12 cellular contexts compared by ENCODE assay signal in genomic region chr15:40053234-40054055, GRCh38. TPM values are rescaled to one million over a fixed set of nuclear protein-coding genes. Genes with fewer than 3 reads are reported as not detected.
DNase-seq lines count a peak whose midpoint lies in the region; ATAC-seq and TF ChIP-seq lines count a peak whose summit lies in the region.
"Had no signal": no experiment of that assay in that cellular context is flagged by ENCODE, and none has a peak within 500 bp of the region (broad histone marks: within the 10 kb centered on the region; RNA-seq: fewer than 3 reads in every experiment).

No MANE protein-coding gene starts in this region.

- 79% methylated on average over 15 of the region's 15 CpGs for WGBS in right cardiac atrium

- H3K27ac ChIP-seq in DND-41 (ENCODE audit: low read length): peak overlapping the region; percentile 100
- peak overlapping the region; percentile 73 for H3K27ac ChIP-seq in HL-60 (replicated peaks)
- no peak overlapping the region for H3K27ac ChIP-seq in right cardiac atrium (ENCODE audit: low read length)
- H3K27ac ChIP-seq: cardiac muscle cell had no signal

- ATAC-seq in DND-41 (ENCODE audit: insufficient read depth, low read depth): no peak
- no peak for ATAC-seq in right cardiac atrium
- ATAC-seq in GM18520 (IDR thresholded peaks at IDR 0.05; ENCODE audit: unreplicated experiment): no peak

- 0 out of 2 replicates have a peak overlapping the region, but pooled peaks have one; percentile 41 for H2AFZ ChIP-seq in DND-41 (ENCODE audit: low read depth, low read length)

- TF ChIP-seq CTCF in DND-41 (IDR thresholded peaks at IDR 0.05; ENCODE audit: borderline replicate concordance, extremely low read depth, low read length, poor library complexity, severe bottlenecking): peak; percentile 29
- no peak for TF ChIP-seq CTCF in HL-60 (IDR thresholded peaks at IDR 0.05; ENCODE audit: insufficient read depth, low read length)
- TF ChIP-seq CTCF in astrocyte of the spinal cord (IDR thresholded peaks at IDR 0.05; ENCODE audit: low read depth, low read length): peak; percentile 6
- TF ChIP-seq CTCF in nephron (IDR thresholded peaks at IDR 0.05; ENCODE audit: unreplicated experiment in 3 of 3): no peak

- H3K36me3 ChIP-seq in DND-41 (ENCODE audit: insufficient read depth, low read length): peaks cover 3% of the 10 kb centered on the region; the same call in 1 of the 2 replicates
- H3K36me3 ChIP-seq: cardiac muscle cell had no signal

- in situ Hi-C loops in astrocyte of the spinal cord (cut with HindIII; ENCODE audit: low sequenced_read_pairs): no loop called here

- H3K36me3 Mint-ChIP-seq in nephron (ENCODE audit: low read depth): no peaks in the 10 kb centered on the region

- no peak overlapping the region for H3K4me3 Mint-ChIP-seq in nephron

- H3K9me3 ChIP-seq in DND-41 (ENCODE audit: insufficient read depth, low read length, severe bottlenecking): no peaks in the 10 kb centered on the region
- no peaks in the 10 kb centered on the region for H3K9me3 ChIP-seq in right cardiac atrium (ENCODE audit: control insufficient read depth, low read length)

- H3K4me1 Mint-ChIP-seq in nephron: peaks cover 83% of the 10 kb centered on the region

- H3K27me3 Mint-ChIP-seq in nephron (ENCODE audit: low read depth): peaks cover 7% of the 10 kb centered on the region

- H3K9me3 Mint-ChIP-seq in nephron: no peaks in the 10 kb centered on the region

- peaks cover 85% of the 10 kb centered on the region for H3K4me1 ChIP-seq in DND-41 (ENCODE audit: insufficient read depth, low read length)
- H3K4me1 ChIP-seq in right cardiac atrium (ENCODE audit: control insufficient read depth, insufficient read depth, low read length): peaks cover 2% of the 10 kb centered on the region

- H3K27me3 ChIP-seq in DND-41 (ENCODE audit: insufficient read depth, low read length, poor library complexity): no peaks in the 10 kb centered on the region
- H3K27me3 ChIP-seq in HL-60 (ENCODE audit: insufficient read depth, poor library complexity, severe bottlenecking): no peaks in the 10 kb centered on the region
- H3K27me3 ChIP-seq in right cardiac atrium (ENCODE audit: control insufficient read depth, insufficient read depth): no peaks in the 10 kb centered on the region
- H3K27me3 ChIP-seq: cardiac muscle cell had no signal

- peak overlapping the region in 1 of 2 experiments; percentile 45; a peak in 2 of 4 replicates for H3K4me3 ChIP-seq in DND-41 (ENCODE audit: low read depth in 1 of 2, low read length in 2 of 2)
- no peak overlapping the region for H3K4me3 ChIP-seq in HL-60 (replicated peaks; ENCODE audit: insufficient read depth, low read length)
- H3K4me3 ChIP-seq in astrocyte of the spinal cord (ENCODE audit: low read depth, low read length): no peak overlapping the region
- no peak overlapping the region for H3K4me3 ChIP-seq in right cardiac atrium (ENCODE audit: low read length)
- H3K4me3 ChIP-seq: cardiac muscle cell had no signal

- DNase-seq in DND-41 (peak; percentile 38), HL-60 (ENCODE audit: low read depth in 1 of 2, low spot score in 1 of 2) (no peak), astrocyte of the spinal cord (ENCODE audit: low read depth, low spot score) (no peak), NCI-H2029 (lab: John Stamatoyannopoulos, UW) (no peak), right cardiac atrium (no peak), COLO829 (ENCODE audit: low spot score) (no peak)
- DNase-seq: DMS153, midbrain, NCI-H2107 had no signal

- H4K20me1 ChIP-seq in DND-41 (ENCODE audit: insufficient read depth, low read length): no peaks in the 10 kb centered on the region

- peak overlapping the region; percentile 55 for H3K4me2 ChIP-seq in DND-41 (ENCODE audit: insufficient read depth, low read length)

- peaks cover 11% of the 10 kb centered on the region for H3K79me2 ChIP-seq in DND-41 (ENCODE audit: insufficient read depth, low read length)

- intact Hi-C loops in right cardiac atrium (cut with DNase I): loop anchor here in 2 of 4 donors (10.0 kb wide), 2 partner anchors 111 to 161 kb away; partner anchors contain the start of gene BUB1B (in 1 of the 2)

- peak overlapping the region; percentile 63 for H3K9ac ChIP-seq in DND-41 (ENCODE audit: low read depth, low read length)

- peak overlapping the region; percentile 75 to 97 (median 84) for H3K27ac Mint-ChIP-seq in nephron

RNA-seq across cellular contexts. Expression of gene SRP14, which starts 14.5 kb away (rescaled TPM):
- 100 to 1,000 TPM; 184 to 229 (median 210) TPM for total RNA-seq in right cardiac atrium
- 574 TPM for polyA plus RNA-seq in right cardiac atrium

RNA-seq across cellular contexts. Expression of gene BMF, which starts 55.2 kb away (rescaled TPM):
- 1 to 10 TPM; 3.0 to 9.9 (median 8.5) TPM for total RNA-seq in right cardiac atrium
- polyA plus RNA-seq in right cardiac atrium: 2.9 TPM

Comparison
In these comparisons a context has a peak if more than half of its experiments do, and no peak if none do; other contexts are left out.
1. CTCF ChIP-seq: peak in DND-41 (single experiment) and astrocyte of the spinal cord (single experiment); none in HL-60 (single experiment) and nephron (0 of 3).